ENCODE assay signal across 8 cellular contexts in the genomic region with DNA sequence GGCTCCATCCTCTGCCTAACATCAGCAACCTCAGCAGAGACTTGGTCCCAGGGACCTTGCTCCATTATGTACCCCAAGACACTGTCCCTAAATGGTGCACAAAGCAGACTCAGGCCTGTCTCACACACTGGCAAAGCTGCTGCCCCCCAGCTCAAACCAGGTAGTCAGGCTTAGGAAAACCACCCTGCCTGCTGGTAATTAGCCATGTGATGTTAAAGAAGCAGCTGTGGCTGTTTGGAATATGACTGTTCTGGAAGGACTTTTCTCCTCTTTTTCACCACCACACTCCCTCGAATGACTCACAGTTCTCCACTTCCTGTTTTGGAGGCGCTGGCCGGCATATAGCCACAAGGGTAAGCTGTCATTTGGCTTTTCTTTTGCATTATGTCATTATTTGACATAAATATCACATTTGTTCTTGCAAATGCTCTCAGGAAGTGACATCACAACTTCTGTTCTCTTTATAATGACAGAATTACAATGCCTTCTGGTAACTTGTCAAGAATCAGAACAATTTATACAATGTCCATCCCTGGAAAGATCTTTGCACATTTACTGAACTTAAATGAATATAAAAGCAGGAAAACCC.
DNase-seq lines count a peak whose midpoint lies in the region; ATAC-seq and TF ChIP-seq lines count a peak whose summit lies in the region.

No MANE protein-coding gene starts in this region.

- H3K4me2 ChIP-seq in hepatocyte: no peak overlapping the region

- no peaks in the 10 kb centered on the region for H3K9me2 ChIP-seq in hepatocyte (replicated peaks; ENCODE audit: insufficient read depth)

- H3K36me3 ChIP-seq in hepatocyte (replicated peaks; ENCODE audit: insufficient read depth, low read depth): no peaks in the 10 kb centered on the region
- peaks cover 0 to 13% (median 0%) of the 10 kb centered on the region in 6 donors for H3K36me3 ChIP-seq in spleen

- H4K20me1 ChIP-seq in hepatocyte (ENCODE audit: insufficient read depth, poor library complexity, severe bottlenecking): no peaks in the 10 kb centered on the region

- no peaks in the 10 kb centered on the region for H3K27me3 ChIP-seq in hepatocyte
- no peaks in the 10 kb centered on the region for H3K27me3 ChIP-seq in spleen (replicated peaks in 1 of 7)

- DNase-seq in activated gamma-delta T cell treated with Interleukin-2 at 50 U/mL for 16 hours: peak; percentile 7
- DNase-seq in activated gamma-delta T cell (lab: John Stamatoyannopoulos, UW): no peak
- DNase-seq in NOMO-1 (lab: John Stamatoyannopoulos, UW; ENCODE audit: unreplicated experiment in 2 of 2): peak; percentile 91 to 95
- DNase-seq in amniotic stem cell (lab: John Stamatoyannopoulos, UW): peak; percentile 92
- DNase-seq in hepatocyte (ENCODE audit: low spot score): peak; percentile 74
- DNase-seq in spleen: peak; percentile 81

- WGBS in hepatocyte (ENCODE audit: low lambda C conversion rate, missing lambda C conversion rate): 40% methylated on average over 3 of the region's 3 CpGs
- WGBS in spleen, 5 donors: 0 to 4% (median 2%) methylated on average over 3 of the region's 3 CpGs

- peak; percentile 71 for ATAC-seq in HG02623 (IDR thresholded peaks at IDR 0.05; ENCODE audit: unreplicated experiment)
- no peak for ATAC-seq in GM19324 (IDR thresholded peaks at IDR 0.05; ENCODE audit: low FRiP score, unreplicated experiment)

- peaks cover 6% of the 10 kb centered on the region for H3K4me1 ChIP-seq in hepatocyte (ENCODE audit: insufficient read depth)
- peaks cover 6 to 73% (median 41%) of the 10 kb centered on the region in 6 donors for H3K4me1 ChIP-seq in spleen

- peak overlapping the region; percentile 88 for H3K27ac ChIP-seq in hepatocyte
- H3K27ac ChIP-seq in spleen: peak overlapping the region in 7 of 8 donors; percentile 60 to 87 (median 79)

- H3K9me3 ChIP-seq in hepatocyte (ENCODE audit: low read depth) (no peaks in the 10 kb centered on the region), spleen (no peaks in the 10 kb centered on the region)

- H3K79me2 ChIP-seq in hepatocyte: no peaks in the 10 kb centered on the region

- intact Hi-C loops in spleen (cut with DNase I; ENCODE audit: low total_unique reads): no loop called here

- no peak for TF ChIP-seq POLR2A in spleen (IDR thresholded peaks at IDR 0.05)

- H2AFZ ChIP-seq in hepatocyte: no peak overlapping the region

- H3K4me3 ChIP-seq in hepatocyte: no peak overlapping the region
- no peak overlapping the region for H3K4me3 ChIP-seq in spleen

- TF ChIP-seq CTCF in hepatocyte (IDR thresholded peaks at IDR 0.05; ENCODE audit: poor library complexity) (no peak), spleen (IDR thresholded peaks at IDR 0.05 in 8 of 11, conservative IDR thresholded peaks at IDR 0.05 in 3 of 11) (peak in 3 of 11 experiments; percentile 3 to 32 (median 21))
